ENCODE assay signal across 8 cellular contexts in the genomic region with DNA sequence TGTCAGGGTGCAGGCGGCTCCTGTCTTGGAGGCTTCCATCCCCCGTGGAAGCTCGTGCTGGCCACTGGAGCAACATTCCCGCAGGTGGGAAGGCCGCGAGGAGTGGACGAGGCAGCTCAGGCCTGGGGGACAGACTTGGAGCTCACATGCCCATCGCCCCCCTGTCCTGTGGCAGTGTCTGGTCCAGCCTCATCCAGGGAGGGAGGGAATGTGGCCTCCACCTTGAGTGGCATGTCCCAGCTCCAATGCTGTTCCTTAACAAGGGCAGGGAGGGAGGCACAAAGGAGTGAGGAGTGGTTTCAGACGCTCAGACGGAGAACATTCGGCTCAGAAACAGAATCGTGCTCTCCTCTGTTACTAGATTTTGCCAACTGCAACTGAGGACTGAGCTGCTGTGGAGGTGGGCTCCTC.
DNase-seq lines count a peak whose midpoint lies in the region; TF ChIP-seq lines count a peak whose summit lies in the region.

No MANE protein-coding gene starts in this region.

- H4K20me1 ChIP-seq in mammary epithelial cell (ENCODE audit: insufficient read depth, low read length), result no peaks in the 10 kb centered on the region

- TF ChIP-seq POLR2A in spleen (IDR thresholded peaks at IDR 0.05), result no peak

- peak overlapping the region; percentile 80 for H2AFZ ChIP-seq in mammary epithelial cell (ENCODE audit: low read depth, low read length)

- TF ChIP-seq CTCF in mammary epithelial cell (conservative IDR thresholded peaks at IDR 0.05 in 1 of 2, IDR thresholded peaks at IDR 0.05 in 1 of 2; ENCODE audit: extremely low read depth in 1 of 2, insufficient read depth in 1 of 2, low read depth in 1 of 2, low read length in 2 of 2) (no peak), spleen (IDR thresholded peaks at IDR 0.05 in 8 of 11, conservative IDR thresholded peaks at IDR 0.05 in 3 of 11) (no peak)

- H3K79me2 ChIP-seq in mammary epithelial cell (ENCODE audit: insufficient read depth, low read length), result no peaks in the 10 kb centered on the region

- DNase-seq in NCI-H1694 (lab: John Stamatoyannopoulos, UW), result peak; percentile 43
- DNase-seq in NCI-H1694 treated with DMSO at 0.1 percent for 48 hours (lab: John Stamatoyannopoulos, UW), result no peak
- DNase-seq in NCI-H2227 treated with DMSO at 0.1 percent for 48 hours (lab: John Stamatoyannopoulos, UW), result peak; percentile 72
- peak; percentile 67 for DNase-seq in mammary epithelial cell
- DNase-seq in kidney tubule cell (ENCODE audit: low spot score), result peak; percentile 60
- no peak for DNase-seq in spleen
- no peak for DNase-seq in activated CD4-positive, CD25-positive, alpha-beta regulatory T cell treated with anti-CD3 and anti-CD28 coated beads, Interleukin-2, amount 50 U/mL, for 72 hours
- no peak for DNase-seq in GDM1 (lab: John Stamatoyannopoulos, UW)

- intact Hi-C loops in mammary epithelial cell (cut with micrococcal nuclease), result loop anchor here (10.0 kb wide), 1 partner anchor 357 kb away; the partner anchor contains the start of gene NPTX1
- intact Hi-C loops in spleen (cut with DNase I; ENCODE audit: low total_unique reads), result no loop called here

- in situ Hi-C loops in mammary epithelial cell (cut with MboI; ENCODE audit: low sequenced_read_pairs in 2 of 2), result no loop called here

- CTCF ChIA-PET in mammary epithelial cell (lab: Charles Lee; ENCODE audit: low non-redundant PET), result no interaction called here

- WGBS in mammary epithelial cell (ENCODE audit: low coverage, missing lambda C conversion rate), result 44% methylated on average over 5 of the region's 12 CpGs
- WGBS in spleen, 5 donors, result 66 to 85% (median 78%) methylated on average over 9 to 12 of the region's 12 CpGs

- BruUV-seq in mammary epithelial cell (replicated peaks; lab: Mats Ljungman, UMichigan), result no TSS peak

- H3K9ac ChIP-seq in mammary epithelial cell (ENCODE audit: insufficient read depth, low read length), result peak overlapping the region; percentile 78

- peak overlapping the region; percentile 85 for H3K27ac ChIP-seq in mammary epithelial cell (ENCODE audit: insufficient read depth, low read depth, low read length)
- peak overlapping the region; percentile 84 to 90 (median 86) for H3K27ac ChIP-seq in spleen

- peak overlapping the region; percentile 93 for H3K4me2 ChIP-seq in mammary epithelial cell (ENCODE audit: insufficient read depth, low read depth, low read length)

- H3K4me3 ChIP-seq in mammary epithelial cell (replicated peaks in 1 of 3; ENCODE audit: insufficient read depth in 1 of 3, low read depth in 2 of 3, low read length in 3 of 3) (peak overlapping the region in 2 of 3 experiments; percentile 48 to 51), spleen (peak overlapping the region in 5 of 8 donors; percentile 35 to 65 (median 46))

- peaks cover 23% of the 10 kb centered on the region for H3K4me1 ChIP-seq in mammary epithelial cell (ENCODE audit: insufficient read depth, low read length)
- H3K4me1 ChIP-seq in spleen, result peaks cover 8 to 42% (median 25%) of the 10 kb centered on the region in 6 donors

- H3K36me3 ChIP-seq in mammary epithelial cell (ENCODE audit: insufficient read depth, low read length) (no peaks in the 10 kb centered on the region), spleen (peaks cover 0 to 13% (median 0%) of the 10 kb centered on the region in 6 donors)

- H3K27me3 ChIP-seq in mammary epithelial cell (ENCODE audit: insufficient read depth, low read length), result no peaks in the 10 kb centered on the region
- H3K27me3 ChIP-seq in spleen (replicated peaks in 1 of 7), result no peaks in the 10 kb centered on the region

- H3K9me3 ChIP-seq in mammary epithelial cell (replicated peaks; ENCODE audit: insufficient read depth, low read length), result no peaks in the 10 kb centered on the region
- no peaks in the 10 kb centered on the region for H3K9me3 ChIP-seq in spleen

- dilution Hi-C loops in mammary epithelial cell (cut with HindIII; ENCODE audit: low sequenced_read_pairs), result no loop called here

Comparison
In these comparisons a context has a peak if more than half of its experiments do, and no peak if none do; other contexts are left out.
1. DNase-seq: peak in NCI-H1694 (single experiment), NCI-H2227 treated with DMSO at 0.1 percent for 48 hours (single experiment), mammary epithelial cell (single experiment) and kidney tubule cell (single experiment); none in NCI-H1694 treated with DMSO at 0.1 percent for 48 hours (single experiment), spleen (single experiment), activated CD4-positive, CD25-positive, alpha-beta regulatory T cell treated with anti-CD3 and anti-CD28 coated beads, Interleukin-2, amount 50 U/mL, for 72 hours (single experiment) and GDM1 (single experiment).